Comparison of ENCODE assay signal across 8 cellular contexts in genomic region chr4:87014284-87014782, GRCh38.
DNase-seq lines count a peak whose midpoint lies in the region; ATAC-seq, FAIRE-seq and TF ChIP-seq lines count a peak whose summit lies in the region.
"Had no signal": no experiment of that assay in that cellular context is flagged by ENCODE, and none has a peak within 500 bp of the region (broad histone marks: within the 10 kb centered on the region; RNA-seq: fewer than 3 reads in every experiment).

No MANE protein-coding gene starts in this region.

- DNase-seq in amniotic epithelial cell (ENCODE audit: low read depth) (peak; percentile 38), keratinocyte (ENCODE audit: low read depth, low spot score) (no peak), thoracic aorta (ENCODE audit: low spot score) (no peak)
- DNase-seq: central memory CD4-positive, alpha-beta T cell had no signal

- peak overlapping the region; percentile 10; the same call in 1 of the 2 replicates for H3K27ac ChIP-seq in HUES6 (ENCODE audit: low read depth, low read length)
- peak overlapping the region; percentile 13 for H3K27ac ChIP-seq in keratinocyte (ENCODE audit: control insufficient read depth, insufficient read depth, low read length)
- H3K27ac ChIP-seq in thoracic aorta, result peak overlapping the region in 1 of 2 donors; percentile 70

- TF ChIP-seq CTCF in keratinocyte (optimal IDR thresholded peaks at IDR 0.05 in 1 of 3, IDR thresholded peaks at IDR 0.05 in 1 of 3, conservative IDR thresholded peaks at IDR 0.05 in 1 of 3; ENCODE audit: extremely low read depth in 1 of 3, insufficient read depth in 2 of 3, low read length in 3 of 3) (no peak), thoracic aorta (IDR thresholded peaks at IDR 0.05) (no peak)

- peak overlapping the region; percentile 64 for H3K4me2 ChIP-seq in keratinocyte (ENCODE audit: control insufficient read depth, extremely low read depth, insufficient read depth, low read depth, low read length)

- H3K79me2 ChIP-seq in keratinocyte (ENCODE audit: control insufficient read depth, insufficient read depth, low read length), result peaks cover 81% of the 10 kb centered on the region

- H3K4me3 ChIP-seq in HUES6 (ENCODE audit: low read depth, low read length) (no peak overlapping the region), keratinocyte (ENCODE audit: control insufficient read depth in 2 of 3, extremely low read depth in 1 of 3, insufficient read depth in 2 of 3, low read depth in 1 of 3, low read length in 3 of 3) (no peak overlapping the region), thoracic aorta (peak overlapping the region; percentile 25)

- H3K9me1 ChIP-seq in keratinocyte (ENCODE audit: control insufficient read depth, extremely low read depth, insufficient read depth, low read length), result no peaks in the 10 kb centered on the region

- H3K27me3 ChIP-seq in HUES6 (ENCODE audit: control insufficient read depth, insufficient read depth, low read length) (no peaks in the 10 kb centered on the region), keratinocyte (ENCODE audit: control insufficient read depth, extremely low read depth, insufficient read depth, low read length) (no peaks in the 10 kb centered on the region), thoracic aorta (replicated peaks; ENCODE audit: insufficient read depth) (no peaks in the 10 kb centered on the region)

- no peak overlapping the region for H3K9ac ChIP-seq in HUES6 (ENCODE audit: low read length)
- no peak overlapping the region for H3K9ac ChIP-seq in keratinocyte (ENCODE audit: control insufficient read depth, extremely low read depth, insufficient read depth, low read length)

- FAIRE-seq in keratinocyte (lab: Jason Lieb, UNC), result no peak

- H3K4me1 ChIP-seq in HUES6 (ENCODE audit: control insufficient read depth, insufficient read depth, low read length), result peaks cover 71% of the 10 kb centered on the region
- H3K4me1 ChIP-seq in keratinocyte (ENCODE audit: control insufficient read depth, extremely low read depth, insufficient read depth, low read length), result peaks cover 41% of the 10 kb centered on the region
- H3K4me1 ChIP-seq in thoracic aorta (ENCODE audit: control insufficient read depth in 1 of 2, low read depth in 2 of 2), result peaks cover 50 to 70% of the 10 kb centered on the region in 2 donors

- H3K36me3 ChIP-seq in HUES6 (ENCODE audit: control insufficient read depth, insufficient read depth, low read length) (no peaks in the 10 kb centered on the region), keratinocyte (ENCODE audit: control insufficient read depth in 2 of 2, extremely low read depth in 1 of 2, insufficient read depth in 2 of 2, low read length in 2 of 2) (no peaks in the 10 kb centered on the region), thoracic aorta (no peaks in the 10 kb centered on the region)

- no peak for ATAC-seq in thoracic aorta (ENCODE audit: insufficient number of reproducible peaks, low FRiP score, low read depth)
- no peak for ATAC-seq in activated CD4-positive, CD25-positive, alpha-beta regulatory T cell treated with anti-CD3 and anti-CD28 coated beads, Interleukin-2, amount 50 U/mL, for 24 hours
- ATAC-seq in HG02588 (IDR thresholded peaks at IDR 0.05; ENCODE audit: unreplicated experiment), result no peak
- ATAC-seq in HG03097 (IDR thresholded peaks at IDR 0.05; ENCODE audit: low FRiP score, unreplicated experiment), result no peak

- H3K9me3 ChIP-seq in HUES6 (ENCODE audit: control insufficient read depth, insufficient read depth, low read depth, low read length) (no peaks in the 10 kb centered on the region), keratinocyte (ENCODE audit: control insufficient read depth, low read depth, low read length) (no peaks in the 10 kb centered on the region), thoracic aorta (no peaks in the 10 kb centered on the region)

- dilution Hi-C loops in keratinocyte (cut with MboI; ENCODE audit: extremely low pct_ligation_motif_present, low sequenced_read_pairs), result no loop called here

- no peak overlapping the region for H2AFZ ChIP-seq in keratinocyte (ENCODE audit: control insufficient read depth, low read length)

- H4K20me1 ChIP-seq in keratinocyte (ENCODE audit: control insufficient read depth, extremely low read depth, insufficient read depth, low read length), result no peaks in the 10 kb centered on the region
